Comparison of ENCODE assay signal across 1 cellular context in genomic region chr4:81531410-81531809, GRCh38.
TF ChIP-seq lines count a peak whose summit lies in the region.

No MANE protein-coding gene starts in this region.

TF ChIP-seq in GM23338, 12 proteins besides CTCF, POLR2A, EP300 and RAD21 (continued from another document):
- TF ChIP-seq REST (IDR thresholded peaks at IDR 0.05; ENCODE audit: unreplicated experiment) (no peak), ZNF114 (CRISPR knock-in tag; IDR thresholded peaks at IDR 0.05) (no peak)
